In the genomic region with DNA sequence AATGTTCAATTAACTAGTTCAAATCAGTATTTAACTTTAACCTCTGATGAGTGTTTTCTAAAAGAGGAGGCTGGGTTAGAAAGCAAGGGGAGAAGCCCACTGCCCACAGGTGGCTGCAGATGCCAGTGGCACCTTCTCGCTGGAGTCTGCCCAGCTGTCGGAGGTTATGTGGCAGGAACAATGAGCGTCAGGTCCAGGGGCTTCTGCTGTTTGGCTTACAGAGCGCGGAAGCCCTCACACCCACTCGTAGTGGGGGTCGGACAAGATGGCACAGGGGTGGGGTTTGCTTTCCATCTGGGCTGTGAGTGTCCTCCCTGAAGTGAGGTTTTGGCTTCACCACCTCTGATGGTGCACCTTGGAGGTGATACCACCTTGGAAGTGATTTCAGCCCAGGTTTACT, we compare ENCODE assay signal across 9 cellular contexts. TPM values are rescaled to one million over a fixed set of nuclear protein-coding genes. Genes with fewer than 3 reads are reported as not detected.
A peak's percentile ranks its signal among the peaks of the same experiment; 100 is the strongest.
DNase-seq lines count a peak whose midpoint lies in the region; ATAC-seq and TF ChIP-seq lines count a peak whose summit lies in the region.
"Had no signal": no experiment of that assay in that cellular context is flagged by ENCODE, and none has a peak within 500 bp of the region (broad histone marks: within the 10 kb centered on the region; RNA-seq: fewer than 3 reads in every experiment).

No MANE protein-coding gene starts in this region.

- H3K27me3 Mint-ChIP-seq in neural progenitor cell (ENCODE audit: insufficient read depth, low read depth), result peaks cover 2% of the 10 kb centered on the region

- H3F3A ChIP-seq in PC-9 (ENCODE audit: insufficient read depth, low read depth), result peaks cover 38% of the 10 kb centered on the region; the same call in 1 of the 2 replicates
- peaks cover 23% of the 10 kb centered on the region for H3F3A ChIP-seq in neural progenitor cell (ENCODE audit: low read depth)

- POLR2A ChIA-PET in PC-9 (lab: Charles Lee; ENCODE audit: unreplicated experiment), result no interaction called here

- H3K9me2 ChIP-seq in PC-9 (ENCODE audit: insufficient read depth), result no peaks in the 10 kb centered on the region

- peak overlapping the region; percentile 57 for H3K27ac Mint-ChIP-seq in neural progenitor cell

- H3K9me3 ChIP-seq in BLaER1, result no peaks in the 10 kb centered on the region
- no peaks in the 10 kb centered on the region for H3K9me3 ChIP-seq in PC-9 (ENCODE audit: insufficient read depth, low read depth)
- H3K9me3 ChIP-seq in neural progenitor cell (ENCODE audit: low read depth), result no peaks in the 10 kb centered on the region

- peaks cover 74% of the 10 kb centered on the region for H3K4me1 ChIP-seq in BLaER1
- H3K4me1 ChIP-seq in PC-9 (replicated peaks; ENCODE audit: insufficient read depth), result peaks cover 15% of the 10 kb centered on the region
- H3K4me1 ChIP-seq in neural progenitor cell, result peaks cover 25% of the 10 kb centered on the region

- CTCF ChIA-PET in PC-9 (lab: Charles Lee), result no interaction called here

- H3K9me3 Mint-ChIP-seq in neural progenitor cell, result no peaks in the 10 kb centered on the region

- no peak overlapping the region for H3K4me3 ChIP-seq in BLaER1
- no peak overlapping the region for H3K4me3 ChIP-seq in PC-9
- no peak overlapping the region for H3K4me3 ChIP-seq in coronary artery
- no peak overlapping the region for H3K4me3 ChIP-seq in neural progenitor cell

- no peak overlapping the region for H3K27ac ChIP-seq in BLaER1
- peak overlapping the region; percentile 62; the same call in 1 of the 2 replicates for H3K27ac ChIP-seq in PC-9
- H3K27ac ChIP-seq in coronary artery, result peak overlapping the region; percentile 78 to 86
- no peak overlapping the region for H3K27ac ChIP-seq in neural progenitor cell

- no peaks in the 10 kb centered on the region for H3K27me3 ChIP-seq in BLaER1
- H3K27me3 ChIP-seq in PC-9 (ENCODE audit: insufficient read depth, low read depth), result no peaks in the 10 kb centered on the region
- H3K27me3 ChIP-seq in neural progenitor cell, result no peaks in the 10 kb centered on the region

- DNase-seq in PC-9 (no peak), coronary artery (ENCODE audit: low spot score) (no peak), neural progenitor cell (ENCODE audit: low spot score) (no peak), DMS79 (lab: John Stamatoyannopoulos, UW) (no peak), activated gamma-delta T cell (lab: John Stamatoyannopoulos, UW) (no peak), cerebellar nuclear complex (lab: John Stamatoyannopoulos, UW) (no peak)
- DNase-seq: NCI-H2171 had no signal

- intact Hi-C loops in PC-9 (cut with micrococcal nuclease; ENCODE audit: unreplicated experiment), result no loop called here

- ATAC-seq in HG03469 (IDR thresholded peaks at IDR 0.05; ENCODE audit: unreplicated experiment), result no peak

- H4K20me1 ChIP-seq in BLaER1 (peaks cover 23% of the 10 kb centered on the region; the same call in 1 of the 2 replicates), PC-9 (ENCODE audit: insufficient read depth) (no peaks in the 10 kb centered on the region), neural progenitor cell (ENCODE audit: low read depth) (no peaks in the 10 kb centered on the region)

- H2AFZ ChIP-seq in PC-9 (no peak overlapping the region), neural progenitor cell (replicated peaks) (no peak overlapping the region)

- H3K4me3 Mint-ChIP-seq in neural progenitor cell, result no peak overlapping the region

- H3K36me3 ChIP-seq in BLaER1 (peaks cover under 1% of the 10 kb centered on the region), PC-9 (ENCODE audit: low read depth) (0 out of 2 replicates have a peak, but pooled peaks cover 3% of the 10 kb centered on the region), neural progenitor cell (no peaks in the 10 kb centered on the region)

- H3K4me2 ChIP-seq in BLaER1, result peak overlapping the region; percentile 82
- no peak overlapping the region for H3K4me2 ChIP-seq in PC-9
- no peak overlapping the region for H3K4me2 ChIP-seq in neural progenitor cell

- 0 out of 2 replicates have a peak overlapping the region, but pooled peaks have one; percentile 9 for H3K9ac ChIP-seq in BLaER1
- H3K9ac ChIP-seq in neural progenitor cell, result no peak overlapping the region

- BruUV-seq in PC-9 (replicated peaks; lab: Mats Ljungman, UMichigan), result no TSS peak

- peaks cover 41% of the 10 kb centered on the region for H3K4me1 Mint-ChIP-seq in neural progenitor cell

- peaks cover 25% of the 10 kb centered on the region for H3K36me3 Mint-ChIP-seq in neural progenitor cell

- no peak for TF ChIP-seq CTCF in PC-9 (conservative IDR thresholded peaks at IDR 0.05)
- no peak for TF ChIP-seq CTCF in coronary artery (IDR thresholded peaks at IDR 0.05)
- TF ChIP-seq CTCF in neural progenitor cell (IDR thresholded peaks at IDR 0.05), result no peak

- H3K79me2 ChIP-seq in PC-9 (ENCODE audit: low read depth) (peaks cover 72% of the 10 kb centered on the region), neural progenitor cell (ENCODE audit: low read depth) (peaks cover 54% of the 10 kb centered on the region)

RNA-seq across cellular contexts. Expression of gene DYNC2I1, which starts 8.5 kb away (rescaled TPM):
- total RNA-seq in PC-9 (2021) (34.8 and 35.4 TPM in 2 replicates), neural progenitor cell (ENCODE audit: low replicate concordance) (12.9 and 15.8 TPM in 2 replicates)

RNA-seq across cellular contexts. Expression of gene ESYT2, which starts 35.5 kb away (rescaled TPM):
- total RNA-seq in PC-9 (2021) (124 and 162 TPM in 2 replicates), neural progenitor cell (ENCODE audit: low replicate concordance) (33.4 and 39.3 TPM in 2 replicates)

Comparison
In these comparisons a context has a peak if more than half of its experiments do, and no peak if none do; other contexts are left out.
1. H3K27ac ChIP-seq: peak in PC-9 (single experiment) and coronary artery (2 of 2); none in BLaER1 (single experiment) and neural progenitor cell (single experiment).